ENCODE assay signal across 14 cellular contexts in genomic region chr6:12482386-12482785, GRCh38.
DNase-seq lines count a peak whose midpoint lies in the region; ATAC-seq, FAIRE-seq and TF ChIP-seq lines count a peak whose summit lies in the region.
"Had no signal": no experiment of that assay in that cellular context is flagged by ENCODE, and none has a peak within 500 bp of the region (broad histone marks: within the 10 kb centered on the region; RNA-seq: fewer than 3 reads in every experiment).

No MANE protein-coding gene starts in this region.

- no peaks in the 10 kb centered on the region for H3K4me1 ChIP-seq in cardiac muscle cell (ENCODE audit: low read depth)
- H3K4me1 ChIP-seq in Loucy (ENCODE audit: insufficient read depth, low read length, poor library complexity, severe bottlenecking) = peaks cover 9% of the 10 kb centered on the region
- no peaks in the 10 kb centered on the region for H3K4me1 ChIP-seq in psoas muscle
- H3K4me1 ChIP-seq: uterus had no signal

- ATAC-seq in Right ventricle myocardium superior (ENCODE audit: poor library complexity) (no peak), sciatic nerve (no peak), psoas muscle (no peak), HG03521 (IDR thresholded peaks at IDR 0.05; ENCODE audit: unreplicated experiment) (no peak)
- ATAC-seq: lower lobe of right lung had no signal

- H3K4me2 ChIP-seq in Loucy (ENCODE audit: low read depth, low read length, poor library complexity, severe bottlenecking) = no peak overlapping the region

- no peak for FAIRE-seq in bronchial epithelial cell (lab: Jason Lieb, UNC)

- no peaks in the 10 kb centered on the region for H3K9me2 ChIP-seq in Loucy (replicated peaks; ENCODE audit: low read depth, low read length)

- peak overlapping the region; percentile 65 for H2AFZ ChIP-seq in Loucy (ENCODE audit: low read length)

- intact Hi-C loops in Right ventricle myocardium superior (cut with DNase I) = no loop called here
- intact Hi-C loops in sciatic nerve (cut with DNase I) = no loop called here
- intact Hi-C loops in psoas muscle (cut with DNase I) = no loop called here

- H3K36me3 ChIP-seq in cardiac muscle cell = no peaks in the 10 kb centered on the region
- H3K36me3 ChIP-seq in Loucy (ENCODE audit: insufficient read depth, low read length) = no peaks in the 10 kb centered on the region
- no peaks in the 10 kb centered on the region for H3K36me3 ChIP-seq in bronchial epithelial cell (ENCODE audit: control insufficient read depth, insufficient read depth, low read length)
- H3K36me3 ChIP-seq in psoas muscle (ENCODE audit: insufficient read depth in 1 of 2, low read depth in 1 of 2) = no peaks in the 10 kb centered on the region
- H3K36me3 ChIP-seq: lower lobe of right lung, uterus had no signal

- no peaks in the 10 kb centered on the region for H4K20me1 ChIP-seq in Loucy (ENCODE audit: insufficient read depth, low read length, poor library complexity, severe bottlenecking)

- H3F3A ChIP-seq in Loucy (ENCODE audit: low read depth) = no peaks in the 10 kb centered on the region

- H3K9ac ChIP-seq in Loucy (ENCODE audit: low read depth, low read length, poor library complexity, severe bottlenecking) = no peak overlapping the region

- no peak overlapping the region for H3K4me3 ChIP-seq in cardiac muscle cell
- no peak overlapping the region for H3K4me3 ChIP-seq in Loucy (ENCODE audit: low read length, poor library complexity, severe bottlenecking)
- no peak overlapping the region for H3K4me3 ChIP-seq in bronchial epithelial cell (ENCODE audit: low read depth, low read length)
- no peak overlapping the region for H3K4me3 ChIP-seq in retinal pigment epithelial cell (ENCODE audit: low read length)
- H3K4me3 ChIP-seq in psoas muscle = no peak overlapping the region
- H3K4me3 ChIP-seq: lower lobe of right lung, uterus had no signal

- H3K27me3 ChIP-seq in cardiac muscle cell = no peaks in the 10 kb centered on the region
- no peaks in the 10 kb centered on the region for H3K27me3 ChIP-seq in Loucy (ENCODE audit: insufficient read depth, low read length, poor library complexity, severe bottlenecking)
- H3K27me3 ChIP-seq in bronchial epithelial cell (ENCODE audit: control insufficient read depth, insufficient read depth, low read length) = no peaks in the 10 kb centered on the region
- H3K27me3 ChIP-seq in psoas muscle (ENCODE audit: insufficient read depth in 3 of 3, low read length in 2 of 3) = no peaks in the 10 kb centered on the region
- H3K27me3 ChIP-seq: uterus had no signal

- H3K9me3 ChIP-seq in cardiac muscle cell (ENCODE audit: low read depth) (no peaks in the 10 kb centered on the region), Loucy (ENCODE audit: insufficient read depth, low read depth, low read length) (no peaks in the 10 kb centered on the region), psoas muscle (no peaks in the 10 kb centered on the region)
- H3K9me3 ChIP-seq: lower lobe of right lung, uterus had no signal

- TF ChIP-seq CTCF in cardiac muscle cell (IDR thresholded peaks at IDR 0.05; ENCODE audit: low read depth, low read length) (peak; percentile 26), Loucy (conservative IDR thresholded peaks at IDR 0.05; ENCODE audit: low read length) (peak; percentile 65), bronchial epithelial cell (IDR thresholded peaks at IDR 0.05; ENCODE audit: insufficient read depth, low read length, severe bottlenecking) (peak; percentile 18), retinal pigment epithelial cell (conservative IDR thresholded peaks at IDR 0.05; ENCODE audit: low read depth, low read length) (peak; percentile 45), psoas muscle (IDR thresholded peaks at IDR 0.05) (no peak)

- DNase-seq in cardiac muscle cell (ENCODE audit: low read depth in 1 of 2, low spot score in 1 of 2) (no peak), Right ventricle myocardium superior (no peak), bronchial epithelial cell (ENCODE audit: low read depth) (no peak), retinal pigment epithelial cell (ENCODE audit: low read depth) (no peak), sciatic nerve (ENCODE audit: low spot score) (no peak), psoas muscle (no peak)
- DNase-seq: activated CD8-positive, alpha-beta memory T cell treated with anti-CD3 and anti-CD28 coated beads, Interleukin-2, amount 50 U/mL, for 4 hours; lower lobe of right lung; NCI-H2171; nucleus accumbens; stimulated activated CD4-positive, alpha-beta T cell treated with anti-CD3 and anti-CD28 coated beads, Interleukin-15, amount 100 ng/mL, for 24 hours; uterus had no signal

- no peaks in the 10 kb centered on the region for H3K79me2 ChIP-seq in Loucy (ENCODE audit: insufficient read depth, low read length)

- H3K27ac ChIP-seq in cardiac muscle cell (no peak overlapping the region), psoas muscle (no peak overlapping the region)
- H3K27ac ChIP-seq: lower lobe of right lung, uterus had no signal
